ENCODE assay signal across 12 cellular contexts in genomic region chrX:44828008-44828605, GRCh38. TPM values are rescaled to one million over a fixed set of nuclear protein-coding genes. Genes with fewer than 3 reads are reported as not detected.
A peak's percentile ranks its signal among the peaks of the same experiment; 100 is the strongest.
DNase-seq lines count a peak whose midpoint lies in the region; ATAC-seq, FAIRE-seq and TF ChIP-seq lines count a peak whose summit lies in the region.
"Had no signal": no experiment of that assay in that cellular context is flagged by ENCODE, and none has a peak within 500 bp of the region (broad histone marks: within the 10 kb centered on the region; RNA-seq: fewer than 3 reads in every experiment).

No MANE protein-coding gene starts in this region.

- H3K9me2 ChIP-seq in GM23248 (ENCODE audit: insufficient read depth) = no peaks in the 10 kb centered on the region

- H3K36me3 ChIP-seq in GM23248 (ENCODE audit: low read depth) (no peaks in the 10 kb centered on the region), endothelial cell of umbilical vein (ENCODE audit: control insufficient read depth in 2 of 2, extremely low read depth in 1 of 2, insufficient read depth in 2 of 2, low read length in 2 of 2) (no peaks in the 10 kb centered on the region), osteoblast (ENCODE audit: insufficient read depth, low read length) (no peaks in the 10 kb centered on the region)
- H3K36me3 ChIP-seq: gastroesophageal sphincter had no signal

- intact Hi-C loops in endothelial cell of umbilical vein (cut with micrococcal nuclease) = no loop called here

- 15 to 33% methylated on average over 4 of the region's 4 CpGs for WGBS in GM23248 (ENCODE audit: low coverage in 1 of 2, low lambda C conversion rate in 2 of 2, missing lambda C conversion rate in 2 of 2), 2 experiments

- H2AFZ ChIP-seq in GM23248 (no peak overlapping the region), endothelial cell of umbilical vein (ENCODE audit: low read depth, low read length) (no peak overlapping the region), osteoblast (ENCODE audit: low read length) (no peak overlapping the region)

- dilution Hi-C loops in endothelial cell of umbilical vein (cut with MboI; ENCODE audit: extremely low pct_ligation_motif_present, low sequenced_read_pairs) = no loop called here

- FAIRE-seq in endothelial cell of umbilical vein (lab: Jason Lieb, UNC) = no peak
- no peak for FAIRE-seq in GM19239 (lab: Jason Lieb, UNC)

- CTCF ChIA-PET in endothelial cell of umbilical vein (lab: Charles Lee) = interaction anchor here (0.9 kb wide), 1 partner anchor 17 kb away, joined by 3 read pairs; no protein-coding TSS in a partner anchor

- TF ChIP-seq CTCF in endothelial cell of umbilical vein (IDR thresholded peaks at IDR 0.05; ENCODE audit: extremely low read depth in 1 of 2, insufficient read depth in 1 of 2, low read depth in 1 of 2, low read length in 2 of 2) (no peak), osteoblast (IDR thresholded peaks at IDR 0.05; ENCODE audit: extremely low read depth, low read depth, low read length) (no peak)

- no peak overlapping the region for H3K27ac ChIP-seq in GM23248
- no peak overlapping the region for H3K27ac ChIP-seq in endothelial cell of umbilical vein (ENCODE audit: insufficient read depth, low read depth, low read length)
- H3K27ac ChIP-seq in osteoblast (ENCODE audit: low read depth, low read length) = no peak overlapping the region
- H3K27ac ChIP-seq: gastroesophageal sphincter had no signal

- H3K9me3 ChIP-seq in GM23248 (ENCODE audit: low read depth) (no peaks in the 10 kb centered on the region), endothelial cell of umbilical vein (replicated peaks; ENCODE audit: control insufficient read depth, insufficient read depth, low read length) (no peaks in the 10 kb centered on the region), osteoblast (ENCODE audit: low read depth, low read length) (no peaks in the 10 kb centered on the region)
- H3K9me3 ChIP-seq: gastroesophageal sphincter had no signal

- no peaks in the 10 kb centered on the region for H3K27me3 ChIP-seq in GM23248 (replicated peaks; ENCODE audit: insufficient read depth)
- H3K27me3 ChIP-seq in endothelial cell of umbilical vein (ENCODE audit: control insufficient read depth in 2 of 2, insufficient read depth in 2 of 2, low read length in 2 of 2) = no peaks in the 10 kb centered on the region
- H3K27me3 ChIP-seq in osteoblast (ENCODE audit: insufficient read depth, low read length) = peaks cover 3% of the 10 kb centered on the region
- H3K27me3 ChIP-seq: gastroesophageal sphincter had no signal

- no peaks in the 10 kb centered on the region for H3K9me1 ChIP-seq in endothelial cell of umbilical vein (replicated peaks; ENCODE audit: control insufficient read depth, extremely low read depth, insufficient read depth, low read length)

- no peak overlapping the region for H3K9ac ChIP-seq in GM23248
- H3K9ac ChIP-seq in endothelial cell of umbilical vein (replicated peaks; ENCODE audit: extremely low read depth, insufficient read depth, low read length) = no peak overlapping the region

- DNase-seq in GM23248 (peak; percentile 78), OCI-M1 (lab: John Stamatoyannopoulos, UW) (peak; percentile 1), endothelial cell of umbilical vein (ENCODE audit: low read depth, low spot score) (peak; percentile 24), osteoblast (ENCODE audit: insufficient read length, low spot score, missing footprints) (peak; percentile 71), SK-N-DZ (ENCODE audit: low spot score) (no peak), medulla oblongata (ENCODE audit: extremely low spot score) (no peak), GM19239 (ENCODE audit: insufficient read length, low spot score) (no peak)
- DNase-seq: activated CD8-positive, alpha-beta memory T cell treated with anti-CD3 and anti-CD28 coated beads, Interleukin-2, amount 10 ng/mL, durations not matched to agents 7 days and 5 days; aorta; NCI-H524 treated with DMSO at 0.1 percent for 48 hours had no signal

- TF ChIP-seq POLR2A in endothelial cell of umbilical vein (IDR thresholded peaks at IDR 0.05; ENCODE audit: low read depth, low read length) = no peak

- POLR2A ChIA-PET in endothelial cell of umbilical vein (lab: Charles Lee) = no interaction called here

- no peak for ATAC-seq in GM18511 (IDR thresholded peaks at IDR 0.05; ENCODE audit: unreplicated experiment)
- ATAC-seq: activated CD8-positive, alpha-beta memory T cell treated with anti-CD3 and anti-CD28 coated beads, Interleukin-2, amount 10 ng/mL, durations not matched to agents 7 days and 5 days; gastroesophageal sphincter had no signal

- H3K4me3 ChIP-seq in GM23248 (no peak overlapping the region), endothelial cell of umbilical vein (replicated peaks in 1 of 3; ENCODE audit: insufficient read depth in 1 of 3, low read depth in 1 of 3, low read length in 3 of 3) (no peak overlapping the region), osteoblast (ENCODE audit: insufficient read depth, low read length) (no peak overlapping the region)
- H3K4me3 ChIP-seq: gastroesophageal sphincter had no signal

- in situ Hi-C loops in GM23248 (cut with MboI) = no loop called here

- BruUV-seq in endothelial cell of umbilical vein (replicated peaks; lab: Mats Ljungman, UMichigan) = no TSS peak

- no peaks in the 10 kb centered on the region for H4K20me1 ChIP-seq in GM23248 (ENCODE audit: insufficient read depth)
- no peaks in the 10 kb centered on the region for H4K20me1 ChIP-seq in endothelial cell of umbilical vein (replicated peaks; ENCODE audit: control insufficient read depth, extremely low read depth, insufficient read depth, low read length)
- no peaks in the 10 kb centered on the region for H4K20me1 ChIP-seq in osteoblast (ENCODE audit: insufficient read depth, low read length)

- no peaks in the 10 kb centered on the region for H3K79me2 ChIP-seq in GM23248 (ENCODE audit: insufficient read depth)
- no peaks in the 10 kb centered on the region for H3K79me2 ChIP-seq in endothelial cell of umbilical vein (ENCODE audit: control insufficient read depth, insufficient read depth, low read length)
- H3K79me2 ChIP-seq in osteoblast (ENCODE audit: insufficient read depth, low read length) = no peaks in the 10 kb centered on the region

- H3K4me1 ChIP-seq in GM23248 (ENCODE audit: insufficient read depth) (0 out of 2 replicates have a peak, but pooled peaks cover 3% of the 10 kb centered on the region), endothelial cell of umbilical vein (ENCODE audit: control insufficient read depth, extremely low read depth, insufficient read depth, low read length) (no peaks in the 10 kb centered on the region), osteoblast (ENCODE audit: insufficient read depth, low read length) (no peaks in the 10 kb centered on the region)
- H3K4me1 ChIP-seq: gastroesophageal sphincter had no signal

- no peaks in the 10 kb centered on the region for H3F3A ChIP-seq in GM23248 (ENCODE audit: insufficient read depth)

- H3K4me2 ChIP-seq in GM23248 (ENCODE audit: unreplicated experiment) = no peak overlapping the region
- no peak overlapping the region for H3K4me2 ChIP-seq in endothelial cell of umbilical vein (ENCODE audit: insufficient read depth, low read length)
- no peak overlapping the region for H3K4me2 ChIP-seq in osteoblast (ENCODE audit: insufficient read depth, low read length)

TF ChIP-seq in endothelial cell of umbilical vein, 7 proteins besides CTCF, POLR2A, EP300 and RAD21:
- TF ChIP-seq, protein P1, sequence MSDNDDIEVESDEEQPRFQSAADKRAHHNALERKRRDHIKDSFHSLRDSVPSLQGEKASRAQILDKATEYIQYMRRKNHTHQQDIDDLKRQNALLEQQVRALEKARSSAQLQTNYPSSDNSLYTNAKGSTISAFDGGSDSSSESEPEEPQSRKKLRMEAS (IDR thresholded peaks at IDR 0.05; ENCODE audit: insufficient read depth, insufficient read length) = no peak
- TF ChIP-seq EZH2 (IDR thresholded peaks at IDR 0.05; ENCODE audit: borderline replicate concordance, low read depth, low read length, severe bottlenecking) = no peak
- no peak for TF ChIP-seq POLR2AphosphoS5 (IDR thresholded peaks at IDR 0.05; ENCODE audit: insufficient read depth, low read depth, low read length)
- peak; percentile 18 for TF ChIP-seq JUN (IDR thresholded peaks at IDR 0.05; ENCODE audit: borderline replicate concordance, insufficient read depth, insufficient read length, low read depth)
- no peak for TF ChIP-seq MYC (IDR thresholded peaks at IDR 0.05; ENCODE audit: low read depth, low read length)
- TF ChIP-seq GATA2 (IDR thresholded peaks at IDR 0.05; ENCODE audit: insufficient read depth, insufficient read length, low read depth, low read length) = no peak
- peak; percentile 46 for TF ChIP-seq FOS (IDR thresholded peaks at IDR 0.05; ENCODE audit: borderline replicate concordance, insufficient read depth, low read length)

RNA-seq across cellular contexts. Expression of gene DUSP21, which starts 15.7 kb away (rescaled TPM):
- not detected in 2 replicates for total RNA-seq in GM23248 (2014; rRNA removed; shearing (Covaris generic))
- not detected in 2 replicates for polyA plus RNA-seq in GM23248 (2016; fragmentation: Nextera tagmentation; extraction: Ambion mirVana)
- total RNA-seq in endothelial cell of umbilical vein = not detected in 2 replicates
- not detected in 2 replicates for polyA plus RNA-seq in endothelial cell of umbilical vein
- polyA plus RNA-seq in endothelial cell of umbilical vein (2011; cell fraction: cytosol; rRNA removed) = not detected in 2 replicates
- polyA plus RNA-seq in endothelial cell of umbilical vein (2011; cell fraction: nucleus; rRNA removed) = not detected in 2 replicates
- not detected in 2 replicates for polyA plus RNA-seq in endothelial cell of umbilical vein (2012)
- polyA minus RNA-seq in endothelial cell of umbilical vein = not detected in 2 replicates
- polyA minus RNA-seq in endothelial cell of umbilical vein (2011; cell fraction: cytosol; rRNA and poly(A)+ RNA removed) = not detected
- polyA minus RNA-seq in endothelial cell of umbilical vein (2011; cell fraction: nucleus; rRNA and poly(A)+ RNA removed) = not detected in 2 replicates
- total RNA-seq in osteoblast = not detected in 2 replicates
- polyA plus RNA-seq in SK-N-DZ (2014; cell fraction: cytosol; rRNA removed) = not detected in 2 replicates
- not detected in 2 replicates for polyA plus RNA-seq in SK-N-DZ (2014; cell fraction: nucleus; rRNA removed)
- total RNA-seq: activated CD8-positive, alpha-beta memory T cell treated with anti-CD3 and anti-CD28 coated beads, Interleukin-2, amount 10 ng/mL, durations not matched to agents 7 days and 5 days; aorta; gastroesophageal sphincter had no signal
- polyA plus RNA-seq: aorta had no signal

RNA-seq across cellular contexts. Expression of gene KDM6A, which starts 44.9 kb away (rescaled TPM):
- total RNA-seq in GM23248 (2014; rRNA removed; shearing (Covaris generic)) = 12.0 and 31.2 TPM in 2 replicates
- polyA plus RNA-seq in GM23248 (2016; fragmentation: Nextera tagmentation; extraction: Ambion mirVana) (4.5 and 5.8 TPM in 2 replicates), endothelial cell of umbilical vein (8.5 and 9.0 TPM in 2 replicates)
- total RNA-seq in endothelial cell of umbilical vein (16.1 and 20.6 TPM in 2 replicates), osteoblast (20.3 and 33.0 TPM in 2 replicates)
- 7.0 and 8.9 TPM in 2 replicates for polyA plus RNA-seq in endothelial cell of umbilical vein (2011; cell fraction: cytosol; rRNA removed)
- 33.7 and 41.3 TPM in 2 replicates for polyA plus RNA-seq in endothelial cell of umbilical vein (2011; cell fraction: nucleus; rRNA removed)
- 7.4 and 9.8 TPM in 2 replicates for polyA plus RNA-seq in endothelial cell of umbilical vein (2012)
- 37.4 and 47.2 TPM in 2 replicates for polyA minus RNA-seq in endothelial cell of umbilical vein
- polyA minus RNA-seq in endothelial cell of umbilical vein (2011; cell fraction: cytosol; rRNA and poly(A)+ RNA removed) = 29.2 TPM
- 71.6 and 94.4 TPM in 2 replicates for polyA minus RNA-seq in endothelial cell of umbilical vein (2011; cell fraction: nucleus; rRNA and poly(A)+ RNA removed)
- polyA plus RNA-seq in SK-N-DZ (2014; cell fraction: cytosol; rRNA removed) = 14.5 and 17.6 TPM in 2 replicates
- 21.5 and 29.7 TPM in 2 replicates for polyA plus RNA-seq in SK-N-DZ (2014; cell fraction: nucleus; rRNA removed)

Comparison
In these comparisons a context has a peak if more than half of its experiments do, and no peak if none do; other contexts are left out.
1. DNase-seq: peak in GM23248 (single experiment), OCI-M1 (single experiment), endothelial cell of umbilical vein (single experiment) and osteoblast (single experiment); none in SK-N-DZ (single experiment), medulla oblongata (single experiment) and GM19239 (single experiment).